19 cellular contexts compared by ENCODE assay signal in genomic region chr1:10721381-10722321, GRCh38.
A peak's percentile ranks its signal among the peaks of the same experiment; 100 is the strongest.
DNase-seq lines count a peak whose midpoint lies in the region; ATAC-seq and TF ChIP-seq lines count a peak whose summit lies in the region.
"Had no signal": no experiment of that assay in that cellular context is flagged by ENCODE, and none has a peak within 500 bp of the region (broad histone marks: within the 10 kb centered on the region; RNA-seq: fewer than 3 reads in every experiment).

No MANE protein-coding gene starts in this region.

- WGBS in mammary epithelial cell (ENCODE audit: low coverage, missing lambda C conversion rate), result 59% methylated on average over 19 of the region's 26 CpGs
- WGBS in heart right ventricle, 2 donors, result 52 to 60% methylated on average over 25 to 26 of the region's 26 CpGs

- intact Hi-C loops in breast epithelium (cut with DNase I; ENCODE audit: low total_unique reads), result no loop called here
- intact Hi-C loops in mammary epithelial cell (cut with micrococcal nuclease), result no loop called here
- intact Hi-C loops in heart right ventricle (cut with DNase I), result no loop called here
- intact Hi-C loops in gastrocnemius medialis (cut with DNase I; ENCODE audit: low total_unique reads), result no loop called here

- H3K79me2 ChIP-seq in mammary epithelial cell (ENCODE audit: insufficient read depth, low read length), result no peaks in the 10 kb centered on the region

- no peaks in the 10 kb centered on the region for H4K20me1 ChIP-seq in mammary epithelial cell (ENCODE audit: insufficient read depth, low read length)
- H4K20me1 ChIP-seq: BLaER1 had no signal

- CTCF ChIA-PET in mammary epithelial cell (lab: Charles Lee; ENCODE audit: low non-redundant PET), result no interaction called here

- in situ Hi-C loops in mammary epithelial cell (cut with MboI; ENCODE audit: low sequenced_read_pairs in 2 of 2), result no loop called here
- in situ Hi-C loops in gastrocnemius medialis (cut with MboI; ENCODE audit: low sequenced_read_pairs in 4 of 4), result no loop called here

- H3K27me3 ChIP-seq in breast epithelium (no peaks in the 10 kb centered on the region), mammary epithelial cell (ENCODE audit: insufficient read depth, low read length) (no peaks in the 10 kb centered on the region), heart right ventricle (no peaks in the 10 kb centered on the region), gastrocnemius medialis (no peaks in the 10 kb centered on the region)
- H3K27me3 ChIP-seq: BLaER1, colonic mucosa had no signal

- no peaks in the 10 kb centered on the region for H3K36me3 ChIP-seq in breast epithelium
- H3K36me3 ChIP-seq in mammary epithelial cell (ENCODE audit: insufficient read depth, low read length), result no peaks in the 10 kb centered on the region
- no peaks in the 10 kb centered on the region for H3K36me3 ChIP-seq in heart right ventricle
- H3K36me3 ChIP-seq in gastrocnemius medialis, result no peaks in the 10 kb centered on the region
- H3K36me3 ChIP-seq: BLaER1, colonic mucosa, thoracic aorta had no signal

- H3K27ac ChIP-seq in breast epithelium (peak overlapping the region; percentile 90 to 91), mammary epithelial cell (ENCODE audit: insufficient read depth, low read depth, low read length) (no peak overlapping the region), heart right ventricle (peak overlapping the region in 9 of 10 donors; percentile 64 to 99 (median 93)), gastrocnemius medialis (peak overlapping the region; percentile 93 to 100 (median 98))
- H3K27ac ChIP-seq: A549, BLaER1, colonic mucosa, HL-60, thoracic aorta had no signal

- DNase-seq in breast epithelium (ENCODE audit: low spot score in 2 of 2), result peak; percentile 65 to 81
- DNase-seq in mammary epithelial cell, result no peak
- DNase-seq in OCI-M1 (lab: John Stamatoyannopoulos, UW), result peak; percentile 29
- no peak for DNase-seq in heart right ventricle
- DNase-seq in gastrocnemius medialis, result no peak
- no peak for DNase-seq in amniotic stem cell (lab: John Stamatoyannopoulos, UW)
- DNase-seq in retina, result no peak
- no peak for DNase-seq in AG08395 (ENCODE audit: low spot score)
- DNase-seq: activated naive CD8-positive, alpha-beta T cell treated with anti-CD3 and anti-CD28 coated beads for 36 hours; activated T-cell treated with anti-CD3 and anti-CD28 coated beads, Interleukin-2, amount 50 U/mL, for 72 hours; colonic mucosa; NCI-H146; SK-N-SH had no signal

- TF ChIP-seq CTCF in breast epithelium (IDR thresholded peaks at IDR 0.05) (no peak), mammary epithelial cell (conservative IDR thresholded peaks at IDR 0.05 in 1 of 2, IDR thresholded peaks at IDR 0.05 in 1 of 2; ENCODE audit: extremely low read depth in 1 of 2, insufficient read depth in 1 of 2, low read depth in 1 of 2, low read length in 2 of 2) (no peak), heart right ventricle (IDR thresholded peaks at IDR 0.05) (no peak), gastrocnemius medialis (IDR thresholded peaks at IDR 0.05 in 4 of 5, conservative IDR thresholded peaks at IDR 0.05 in 1 of 5) (no peak)

- ATAC-seq in heart right ventricle, result no peak
- no peak for ATAC-seq in gastrocnemius medialis
- ATAC-seq: A549; activated T-cell treated with anti-CD3 and anti-CD28 coated beads, Interleukin-2, amount 50 U/mL, for 72 hours; sciatic nerve; stimulated activated effector memory CD8-positive, alpha-beta T cell treated with anti-CD3 and anti-CD28 coated beads, Interleukin-12 subunit alpha, Interleukin-12 subunit beta, amount 100 ng/mL, for 72 hours had no signal

- H3K4me1 ChIP-seq in breast epithelium (peaks cover 4 to 32% of the 10 kb centered on the region in 2 donors), mammary epithelial cell (ENCODE audit: insufficient read depth, low read length) (peaks cover 34% of the 10 kb centered on the region), heart right ventricle (peaks cover 27 to 98% (median 84%) of the 10 kb centered on the region in 9 donors), gastrocnemius medialis (peaks cover 66 to 82% of the 10 kb centered on the region in 2 donors)

- H3K9ac ChIP-seq in mammary epithelial cell (ENCODE audit: insufficient read depth, low read length), result no peak overlapping the region
- H3K9ac ChIP-seq: BLaER1, SK-N-SH had no signal

- no peak for TF ChIP-seq POLR2A in breast epithelium (IDR thresholded peaks at IDR 0.05)
- no peak for TF ChIP-seq POLR2A in gastrocnemius medialis (IDR thresholded peaks at IDR 0.05)

- no peak overlapping the region for H3K4me2 ChIP-seq in mammary epithelial cell (ENCODE audit: insufficient read depth, low read depth, low read length)
- H3K4me2 ChIP-seq: A549, BLaER1, SK-N-SH had no signal

- BruUV-seq in mammary epithelial cell (replicated peaks; lab: Mats Ljungman, UMichigan), result no TSS peak

- H3K4me3 ChIP-seq in breast epithelium, result no peak overlapping the region
- H3K4me3 ChIP-seq in mammary epithelial cell (replicated peaks in 1 of 3; ENCODE audit: insufficient read depth in 1 of 3, low read depth in 2 of 3, low read length in 3 of 3), result no peak overlapping the region
- H3K4me3 ChIP-seq in heart right ventricle, result no peak overlapping the region
- H3K4me3 ChIP-seq in gastrocnemius medialis, result no peak overlapping the region
- H3K4me3 ChIP-seq: A549, BLaER1, colonic mucosa, thoracic aorta had no signal

- no peak overlapping the region for H2AFZ ChIP-seq in mammary epithelial cell (ENCODE audit: low read depth, low read length)

- H3K9me3 ChIP-seq in breast epithelium, result no peaks in the 10 kb centered on the region
- H3K9me3 ChIP-seq in mammary epithelial cell (replicated peaks; ENCODE audit: insufficient read depth, low read length), result no peaks in the 10 kb centered on the region
- H3K9me3 ChIP-seq in heart right ventricle, result no peaks in the 10 kb centered on the region
- no peaks in the 10 kb centered on the region for H3K9me3 ChIP-seq in gastrocnemius medialis
- H3K9me3 ChIP-seq: A549, BLaER1, colonic mucosa, SK-N-SH, thoracic aorta had no signal

- dilution Hi-C loops in mammary epithelial cell (cut with HindIII; ENCODE audit: low sequenced_read_pairs), result no loop called here

Comparison
In these comparisons a context has a peak if more than half of its experiments do, and no peak if none do; other contexts are left out.
1. DNase-seq: peak in breast epithelium (2 of 2) and OCI-M1 (single experiment); none in mammary epithelial cell (single experiment), heart right ventricle (0 of 2), gastrocnemius medialis (0 of 2), amniotic stem cell (single experiment), retina (single experiment) and AG08395 (single experiment).